ENCODE assay signal across 9 cellular contexts in genomic region chr18:60053747-60054304, GRCh38.
DNase-seq lines count a peak whose midpoint lies in the region; ATAC-seq and TF ChIP-seq lines count a peak whose summit lies in the region.
"Had no signal": no experiment of that assay in that cellular context is flagged by ENCODE, and none has a peak within 500 bp of the region (broad histone marks: within the 10 kb centered on the region; RNA-seq: fewer than 3 reads in every experiment).

No MANE protein-coding gene starts in this region.

- no peak overlapping the region for H2AFZ ChIP-seq in OCI-LY7 (ENCODE audit: low read length)

- H3K4me1 Mint-ChIP-seq in CD14-positive monocyte: no peaks in the 10 kb centered on the region

- H3K9me3 ChIP-seq in OCI-LY7 (ENCODE audit: low read length) (no peaks in the 10 kb centered on the region), suprapubic skin (peaks cover 3% of the 10 kb centered on the region)

- no peaks in the 10 kb centered on the region for H3K27me3 ChIP-seq in suprapubic skin

- H3K27ac Mint-ChIP-seq in CD14-positive monocyte: no peak overlapping the region

- peaks cover 0 to 5% (median 1%) of the 10 kb centered on the region in 7 donors for H3K9me3 Mint-ChIP-seq in CD14-positive monocyte

- POLR2A ChIA-PET in OCI-LY7 (lab: Charles Lee): interaction anchor here (0.5 to 0.7 kb wide), 2 partner anchors 232 to 315 kb away, joined by 3 read pairs; no protein-coding TSS in a partner anchor

- CTCF ChIA-PET in OCI-LY7 (lab: Charles Lee; ENCODE audit: unreplicated experiment): no interaction called here

- no TSS peak for BruUV-seq in OCI-LY7 (replicated peaks; lab: Mats Ljungman, UMichigan)

- TF ChIP-seq CTCF in CD14-positive monocyte (IDR thresholded peaks at IDR 0.05): no peak
- TF ChIP-seq CTCF in OCI-LY7 (conservative IDR thresholded peaks at IDR 0.05; ENCODE audit: low read length): no peak
- TF ChIP-seq CTCF in suprapubic skin (IDR thresholded peaks at IDR 0.05): no peak

- H3K36me3 ChIP-seq in OCI-LY7 (ENCODE audit: insufficient read depth, low read length) (no peaks in the 10 kb centered on the region), suprapubic skin (no peaks in the 10 kb centered on the region)

- H3K9me2 ChIP-seq in OCI-LY7 (ENCODE audit: insufficient read depth, low read length): no peaks in the 10 kb centered on the region

- no peak overlapping the region for H3K4me3 Mint-ChIP-seq in CD14-positive monocyte

- no peak for TF ChIP-seq EP300 in suprapubic skin (IDR thresholded peaks at IDR 0.05)

- H3K4me1 ChIP-seq in OCI-LY7 (ENCODE audit: insufficient read depth, low read length, poor library complexity, severe bottlenecking) (no peaks in the 10 kb centered on the region), suprapubic skin (no peaks in the 10 kb centered on the region)

- no peak for TF ChIP-seq POLR2A in suprapubic skin (IDR thresholded peaks at IDR 0.05)

- ATAC-seq in HG03432 (IDR thresholded peaks at IDR 0.05; ENCODE audit: unreplicated experiment): peak; percentile 59

- H3K4me2 ChIP-seq in OCI-LY7 (ENCODE audit: low read length): no peak overlapping the region

- H3K36me3 Mint-ChIP-seq in CD14-positive monocyte: no peaks in the 10 kb centered on the region

- no peak overlapping the region for H3K4me3 ChIP-seq in OCI-LY7 (ENCODE audit: low read depth, low read length, poor library complexity, severe bottlenecking)
- no peak overlapping the region for H3K4me3 ChIP-seq in suprapubic skin

- H3K27ac ChIP-seq in OCI-LY7 (ENCODE audit: low read depth, low read length, poor library complexity, severe bottlenecking): no peak overlapping the region
- H3K27ac ChIP-seq in suprapubic skin: no peak overlapping the region
- H3K27ac ChIP-seq: VCaP had no signal

- H4K20me1 ChIP-seq in OCI-LY7 (ENCODE audit: insufficient read depth, low read length): no peaks in the 10 kb centered on the region

- intact Hi-C loops in CD14-positive monocyte (cut with micrococcal nuclease) (no loop called here), OCI-LY7 (cut with micrococcal nuclease; ENCODE audit: unreplicated experiment) (no loop called here)

- WGBS in suprapubic skin: 73% methylated on average over 8 of the region's 8 CpGs

- peak; percentile 72 for DNase-seq in COLO829 (ENCODE audit: low spot score)
- peak; percentile 65 to 90 for DNase-seq in SW 1271 (lab: John Stamatoyannopoulos, UW)
- peak; percentile 43 for DNase-seq in iPS-NIHi7 (ENCODE audit: extremely low spot score)
- DNase-seq in GDM1 (lab: John Stamatoyannopoulos, UW): no peak
- no peak for DNase-seq in CD14-positive monocyte (ENCODE audit: low spot score)
- DNase-seq in OCI-LY7 (ENCODE audit: low spot score): no peak
- no peak for DNase-seq in suprapubic skin (ENCODE audit: low spot score in 2 of 2)

- no peaks in the 10 kb centered on the region for H3K27me3 Mint-ChIP-seq in CD14-positive monocyte (ENCODE audit: low read depth in 3 of 3)

- no peaks in the 10 kb centered on the region for H3K79me2 ChIP-seq in OCI-LY7 (ENCODE audit: insufficient read depth, low read depth, low read length)

Comparison
In these comparisons a context has a peak if more than half of its experiments do, and no peak if none do; other contexts are left out.
1. DNase-seq: peak in COLO829 (single experiment), SW 1271 (2 of 2) and iPS-NIHi7 (single experiment); none in GDM1 (single experiment), CD14-positive monocyte (single experiment), OCI-LY7 (single experiment) and suprapubic skin (0 of 2).